Comparison of ENCODE assay signal across 9 cellular contexts in genomic region chr6:1554881-1555569, GRCh38. TPM values are rescaled to one million over a fixed set of nuclear protein-coding genes. Genes with fewer than 3 reads are reported as not detected.
A peak's percentile ranks its signal among the peaks of the same experiment; 100 is the strongest.
DNase-seq lines count a peak whose midpoint lies in the region; ATAC-seq and TF ChIP-seq lines count a peak whose summit lies in the region.
"Had no signal": no experiment of that assay in that cellular context is flagged by ENCODE, and none has a peak within 500 bp of the region (broad histone marks: within the 10 kb centered on the region; RNA-seq: fewer than 3 reads in every experiment).

No MANE protein-coding gene starts in this region.

- H3K27me3 Mint-ChIP-seq in activated CD8-positive, alpha-beta T cell treated with anti-CD3 and anti-CD28 coated beads for 36 hours, result peaks cover 27% of the 10 kb centered on the region

- peak overlapping the region; percentile 72 for H3K4me3 Mint-ChIP-seq in activated CD8-positive, alpha-beta T cell treated with anti-CD3 and anti-CD28 coated beads for 36 hours

- peak; percentile 92 for ATAC-seq in activated CD8-positive, alpha-beta T cell treated with anti-CD3 and anti-CD28 coated beads for 36 hours
- peak; percentile 90 to 93 for ATAC-seq in lower lobe of right lung
- ATAC-seq in GM18519 (IDR thresholded peaks at IDR 0.05; ENCODE audit: low FRiP score, unreplicated experiment), result no peak

- H3K9me3 ChIP-seq in ectodermal cell (ENCODE audit: control insufficient read depth, low read length), result no peaks in the 10 kb centered on the region
- H3K9me3 ChIP-seq in lower lobe of right lung, result no peaks in the 10 kb centered on the region

- CTCF ChIA-PET in activated CD8-positive, alpha-beta T cell treated with anti-CD3 and anti-CD28 coated beads for 36 hours (lab: Charles Lee), result interaction anchor here (0.6 to 3.9 kb wide), 5 partner anchors 11 to 82 kb away, joined by 3 to 22 read pairs (median 3); no protein-coding TSS in a partner anchor

- 39 to 49% methylated on average over 39 to 42 of the region's 42 CpGs for WGBS in ectodermal cell, 2 experiments

- POLR2A ChIA-PET in activated CD8-positive, alpha-beta T cell treated with anti-CD3 and anti-CD28 coated beads for 36 hours (lab: Charles Lee), result no interaction called here

- H3K27ac Mint-ChIP-seq in activated CD8-positive, alpha-beta T cell treated with anti-CD3 and anti-CD28 coated beads for 36 hours, result peak overlapping the region; percentile 73

- H3K4me1 ChIP-seq in ectodermal cell (ENCODE audit: control insufficient read depth, insufficient read depth, low read length) (no peaks in the 10 kb centered on the region), lower lobe of right lung (no peaks in the 10 kb centered on the region)

- H3K27ac ChIP-seq in ectodermal cell (ENCODE audit: insufficient read depth, low read depth, low read length, poor library complexity, severe bottlenecking), result no peak overlapping the region
- peak overlapping the region; percentile 68 for H3K27ac ChIP-seq in lower lobe of right lung
- H3K27ac ChIP-seq: KMS-11 had no signal

- peak; percentile 75 for TF ChIP-seq CTCF in activated CD8-positive, alpha-beta T cell treated with anti-CD3 and anti-CD28 coated beads for 36 hours (IDR thresholded peaks at IDR 0.05)
- peak; percentile 81 for TF ChIP-seq CTCF in lower lobe of right lung (IDR thresholded peaks at IDR 0.05)

- H3K4me3 ChIP-seq in ectodermal cell (ENCODE audit: insufficient read depth, low read depth, low read length) (peak overlapping the region; percentile 34), lower lobe of right lung (peak overlapping the region; percentile 57)

- DNase-seq in Daoy (ENCODE audit: low read depth), result peak; percentile 78
- peak; percentile 75 for DNase-seq in M059J (ENCODE audit: low read depth)
- DNase-seq in activated CD8-positive, alpha-beta T cell treated with anti-CD3 and anti-CD28 coated beads for 36 hours, result peak; percentile 62
- peak; percentile 79 for DNase-seq in lower lobe of right lung
- peak; percentile 49 for DNase-seq in stimulated activated CD8-positive, alpha-beta memory T cell treated with anti-CD3 and anti-CD28 coated beads, Interleukin-12 subunit alpha, Interleukin-12 subunit beta, amount 100 ng/mL, for 1 hour (ENCODE audit: low read depth)
- no peak for DNase-seq in HUDEP-2 (lab: John Stamatoyannopoulos, UW; ENCODE audit: unreplicated experiment in 76 of 76)

- H3K4me1 Mint-ChIP-seq in activated CD8-positive, alpha-beta T cell treated with anti-CD3 and anti-CD28 coated beads for 36 hours (ENCODE audit: low read depth), result peaks cover 10% of the 10 kb centered on the region

- no peaks in the 10 kb centered on the region for H3K36me3 ChIP-seq in ectodermal cell (ENCODE audit: control insufficient read depth, insufficient read depth, low read length)
- no peaks in the 10 kb centered on the region for H3K36me3 ChIP-seq in lower lobe of right lung

- H3K27me3 ChIP-seq in ectodermal cell (ENCODE audit: control insufficient read depth, insufficient read depth, low read length, poor library complexity, severe bottlenecking), result peaks cover 19% of the 10 kb centered on the region
- H3K27me3 ChIP-seq in lower lobe of right lung (ENCODE audit: low read depth), result peaks cover 6% of the 10 kb centered on the region

- H3K36me3 Mint-ChIP-seq in activated CD8-positive, alpha-beta T cell treated with anti-CD3 and anti-CD28 coated beads for 36 hours (ENCODE audit: low read depth), result no peaks in the 10 kb centered on the region

- intact Hi-C loops in activated CD8-positive, alpha-beta T cell treated with anti-CD3 and anti-CD28 coated beads for 36 hours (cut with micrococcal nuclease), result no loop called here
- intact Hi-C loops in lower lobe of right lung (cut with DNase I), result no loop called here

- H3K9me3 Mint-ChIP-seq in activated CD8-positive, alpha-beta T cell treated with anti-CD3 and anti-CD28 coated beads for 36 hours, result no peaks in the 10 kb centered on the region

RNA-seq across cellular contexts. Expression of gene FOXC1, which starts 54.7 kb away (rescaled TPM):
- 5.9 and 7.0 TPM in 2 replicates for total RNA-seq in Daoy (2014; rRNA removed; shearing (Covaris generic))
- total RNA-seq in M059J (2014; rRNA removed; shearing (Covaris generic)), result 8.3 and 10.2 TPM in 2 replicates
- total RNA-seq in activated CD8-positive, alpha-beta T cell treated with anti-CD3 and anti-CD28 coated beads for 36 hours, result under 1 TPM in 1 of 2 experiments, not detected in 1; 0.16 TPM
- polyA plus RNA-seq in ectodermal cell (2013, experiment 1 of 4), result 0.52 TPM
- polyA plus RNA-seq in ectodermal cell (2013, experiment 2 of 4), result 0.48 TPM
- 1.2 TPM for polyA plus RNA-seq in ectodermal cell (2013, experiment 3 of 4)
- 0.89 TPM for polyA plus RNA-seq in ectodermal cell (2013, experiment 4 of 4)
- total RNA-seq in lower lobe of right lung, result 2.3 TPM

Comparison
In these comparisons a context has a peak if more than half of its experiments do, and no peak if none do; other contexts are left out.
1. DNase-seq: peak in Daoy (single experiment), M059J (single experiment), activated CD8-positive, alpha-beta T cell treated with anti-CD3 and anti-CD28 coated beads for 36 hours (single experiment), lower lobe of right lung (single experiment) and stimulated activated CD8-positive, alpha-beta memory T cell treated with anti-CD3 and anti-CD28 coated beads, Interleukin-12 subunit alpha, Interleukin-12 subunit beta, amount 100 ng/mL, for 1 hour (single experiment); none in HUDEP-2 (0 of 76).